ENCODE assay signal across 18 cellular contexts in the genomic region with DNA sequence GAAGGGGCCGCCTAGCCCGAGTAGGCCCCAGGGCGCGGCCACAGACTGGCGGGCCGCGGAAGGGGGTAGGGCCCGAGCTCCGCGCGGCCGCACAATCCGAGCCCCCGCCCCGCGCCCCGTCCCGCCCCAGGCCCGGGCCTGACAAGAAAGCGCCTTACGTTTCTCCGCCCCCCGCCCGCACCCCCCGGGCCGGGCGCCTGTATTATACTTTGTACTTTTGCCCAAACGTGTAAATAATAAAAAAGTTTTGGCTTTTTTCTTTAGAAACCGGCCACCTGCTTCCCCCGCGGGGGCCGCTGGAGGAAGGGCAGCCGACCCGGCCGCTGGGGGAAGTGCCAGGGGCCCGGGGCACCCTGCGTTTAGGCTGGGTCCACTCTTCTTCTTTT. TPM values are rescaled to one million over a fixed set of nuclear protein-coding genes. Genes with fewer than 3 reads are reported as not detected.
A peak's percentile ranks its signal among the peaks of the same experiment; 100 is the strongest.
DNase-seq lines count a peak whose midpoint lies in the region; ATAC-seq, FAIRE-seq and TF ChIP-seq lines count a peak whose summit lies in the region.
"Had no signal": no experiment of that assay in that cellular context is flagged by ENCODE, and none has a peak within 500 bp of the region (broad histone marks: within the 10 kb centered on the region; RNA-seq: fewer than 3 reads in every experiment).

No MANE protein-coding gene starts in this region.

- no peaks in the 10 kb centered on the region for H3K4me1 ChIP-seq in Panc1 (ENCODE audit: control insufficient read depth, insufficient read depth, low read length)
- H3K4me1 ChIP-seq in kidney (ENCODE audit: control insufficient read depth in 1 of 2, insufficient read depth in 1 of 2, low read depth in 1 of 2, low read length in 2 of 2): no peaks in the 10 kb centered on the region
- peaks cover 58 to 87% (median 77%) of the 10 kb centered on the region in 4 donors for H3K4me1 ChIP-seq in stomach

- H3K36me3 ChIP-seq in Panc1 (ENCODE audit: control insufficient read depth, insufficient read depth, low read length) (no peaks in the 10 kb centered on the region), kidney (ENCODE audit: control insufficient read depth in 1 of 2, insufficient read depth in 2 of 2, low read length in 2 of 2) (no peaks in the 10 kb centered on the region), stomach (no peaks in the 10 kb centered on the region)

- CTCF ChIA-PET in Panc1 (lab: Charles Lee): no interaction called here

- no peak overlapping the region for H3K27ac ChIP-seq in Panc1 (ENCODE audit: low read length)
- H3K27ac ChIP-seq in kidney (ENCODE audit: low read depth in 2 of 2, low read length in 2 of 2): no peak overlapping the region
- H3K27ac ChIP-seq in stomach: no peak overlapping the region

- peak; percentile 40 for ATAC-seq in Panc1
- no peak for ATAC-seq in GM19035 (IDR thresholded peaks at IDR 0.05; ENCODE audit: unreplicated experiment)
- ATAC-seq: CD8-positive, alpha-beta T cell; stimulated activated naive B cell treated with anti-CD40 and anti-IgM and Interleukin-4, amounts not matched to agents 10 μg/mL and 1 μg/mL and 100 μg/mL, for 72 hours had no signal

- DNase-seq in NCI-H1417 (lab: John Stamatoyannopoulos, UW) (peak in 2 of 3 experiments; percentile 68 to 70), NCI-H1417 treated with DMSO at 0.1 percent for 48 hours (lab: John Stamatoyannopoulos, UW) (no peak), Panc1 (ENCODE audit: low read depth, low spot score) (no peak), kidney (peak; percentile 38), stomach (no peak), hepatic stellate cell (ENCODE audit: low spot score) (no peak)
- no peak for DNase-seq in activated naive CD4-positive, alpha-beta T cell treated with Interleukin-2 at 50 U/mL for 16 hours
- DNase-seq: activated CD4-positive, CD25-positive, alpha-beta regulatory T cell; CD8-positive, alpha-beta T cell; immature natural killer cell; NCI-H2081 treated with DMSO at 0.1 percent for 48 hours; RPMI8226; stimulated activated naive B cell treated with anti-CD40 and anti-IgM and Interleukin-4, amounts not matched to agents 10 μg/mL and 1 μg/mL and 100 μg/mL, for 72 hours; T-helper 1 cell had no signal

- BruUV-seq in Panc1 (replicated peaks; lab: Mats Ljungman, UMichigan): no TSS peak

- TF ChIP-seq EP300 in stomach (IDR thresholded peaks at IDR 0.05): no peak

- no peak for TF ChIP-seq CTCF in Panc1 (IDR thresholded peaks at IDR 0.05)
- no peak for TF ChIP-seq CTCF in kidney (IDR thresholded peaks at IDR 0.05; ENCODE audit: borderline replicate concordance, extremely low read depth, insufficient read depth)
- no peak for TF ChIP-seq CTCF in stomach (IDR thresholded peaks at IDR 0.05)

- no peaks in the 10 kb centered on the region for H3K9me3 ChIP-seq in Panc1 (ENCODE audit: control insufficient read depth, insufficient read depth, low read depth, low read length)
- H3K9me3 ChIP-seq in kidney (ENCODE audit: control insufficient read depth in 1 of 2, low read length in 2 of 2): no peaks in the 10 kb centered on the region
- peaks cover 0 to 10% (median 0%) of the 10 kb centered on the region in 4 donors for H3K9me3 ChIP-seq in stomach

- no peak for FAIRE-seq in kidney (lab: Jason Lieb, UNC)
- FAIRE-seq: A204.1, GM19239 had no signal

- no peak overlapping the region for H3K9ac ChIP-seq in kidney (ENCODE audit: low read length in 2 of 2)

- in situ Hi-C loops in Panc1 (cut with HindIII; ENCODE audit: low pct_unique_long_range_greater_than_20kb, low sequenced_read_pairs): no loop called here

- 2 to 4% (median 4%) methylated on average over 23 to 37 of the region's 37 CpGs for WGBS in stomach, 5 donors

- H3K27me3 ChIP-seq in Panc1 (ENCODE audit: control insufficient read depth, insufficient read depth, low read length) (no peaks in the 10 kb centered on the region; the same call in 1 of the 2 replicates), stomach (peaks cover 86 to 100% (median 99%) of the 10 kb centered on the region in 3 donors)

- TF ChIP-seq POLR2A in stomach (IDR thresholded peaks at IDR 0.05): no peak

- H3K4me3 ChIP-seq in Panc1 (ENCODE audit: low read depth in 2 of 2, low read length in 2 of 2): peak overlapping the region; percentile 18 to 35
- no peak overlapping the region for H3K4me3 ChIP-seq in kidney (ENCODE audit: low read length in 2 of 2)
- H3K4me3 ChIP-seq in stomach: peak overlapping the region; percentile 15 to 48 (median 30)

- intact Hi-C loops in Panc1 (cut with micrococcal nuclease; ENCODE audit: unreplicated experiment): no loop called here
- intact Hi-C loops in kidney (cut with DNase I): no loop called here
- intact Hi-C loops in stomach (cut with DNase I; ENCODE audit: low total_unique reads): no loop called here

- POLR2A ChIA-PET in Panc1 (lab: Charles Lee): no interaction called here

RNA-seq across cellular contexts. Expression of a gene that starts 2.6 kb away (rescaled TPM):
- not detected for total RNA-seq in Panc1 (2021; ENCODE audit: unreplicated experiment)
- not detected for polyA plus RNA-seq in Panc1 (2012; ENCODE audit: insufficient read length)
- total RNA-seq in kidney: not detected
- not detected for polyA plus RNA-seq in kidney (ENCODE audit: insufficient read depth, low read depth, low replicate concordance)
- not detected for total RNA-seq in stomach
- polyA plus RNA-seq in stomach: not detected
- total RNA-seq: CD8-positive, alpha-beta T cell; skeletal muscle tissue had no signal
- polyA plus RNA-seq: immature natural killer cell had no signal

Comparison
In these comparisons a context has a peak if more than half of its experiments do, and no peak if none do; other contexts are left out.
1. DNase-seq: peak in NCI-H1417 (2 of 3) and kidney (single experiment); none in NCI-H1417 treated with DMSO at 0.1 percent for 48 hours (single experiment), Panc1 (single experiment), stomach (single experiment), activated naive CD4-positive, alpha-beta T cell treated with Interleukin-2 at 50 U/mL for 16 hours (single experiment) and hepatic stellate cell (single experiment).
2. H3K4me3 ChIP-seq: peak in Panc1 (2 of 2) and stomach (4 of 4); none in kidney (0 of 2).